8 cellular contexts compared by ENCODE assay signal in the genomic region with DNA sequence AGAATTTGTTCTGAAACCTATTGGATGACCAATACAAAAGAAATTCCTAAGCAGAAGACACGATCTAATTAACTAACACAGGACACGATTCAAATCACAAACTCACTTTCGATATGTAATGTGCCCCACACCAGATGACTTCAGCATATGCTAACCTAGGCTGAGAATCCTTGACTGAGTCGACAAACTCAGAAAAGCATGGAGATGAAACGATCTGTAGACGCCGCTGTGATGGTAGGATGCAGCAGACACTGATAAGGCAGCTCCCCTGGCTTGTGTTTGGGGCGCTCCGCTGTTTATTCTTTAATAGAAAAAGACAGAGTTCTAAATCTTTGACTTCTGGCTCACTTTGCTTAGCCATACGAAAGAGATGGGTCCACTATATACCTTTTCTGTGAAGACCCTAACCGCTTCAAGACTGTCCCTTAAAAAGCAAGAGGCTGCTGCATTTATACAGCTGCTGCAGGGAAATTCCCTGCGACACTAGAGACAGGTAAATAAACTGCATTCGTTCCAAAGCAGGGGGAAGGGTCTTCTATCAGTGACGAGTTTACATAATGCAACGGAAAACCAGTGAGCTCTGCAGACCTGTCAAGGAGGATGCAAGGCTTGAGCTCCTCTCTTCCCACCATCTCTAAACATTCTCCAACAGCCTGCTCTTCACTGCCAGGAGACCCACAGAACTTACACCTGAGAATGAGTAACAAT. TPM values are rescaled to one million over a fixed set of nuclear protein-coding genes. Genes with fewer than 3 reads are reported as not detected.
DNase-seq lines count a peak whose midpoint lies in the region; ATAC-seq and TF ChIP-seq lines count a peak whose summit lies in the region.

No MANE protein-coding gene starts in this region.

- peaks cover 52% of the 10 kb centered on the region for H3K4me1 Mint-ChIP-seq in activated T-cell treated with anti-CD3 and anti-CD28 coated beads, Interleukin-2, amount 50 U/mL, for 72 hours (ENCODE audit: low read depth)
- H3K4me1 Mint-ChIP-seq in T-helper 2 cell treated with Interferon-gamma antibody and Interleukin-4, amounts not matched to agents 5 μg/mL and 100 μg/mL, for 36 hours (ENCODE audit: low read depth) = peaks cover 37% of the 10 kb centered on the region

- ATAC-seq in activated T-cell treated with anti-CD3 and anti-CD28 coated beads, Interleukin-2, amount 50 U/mL, for 72 hours (replicated peaks in 1 of 2) = no peak

- H3K4me3 ChIP-seq in foreskin fibroblast (ENCODE audit: low read depth in 1 of 2, low read length in 2 of 2) (peak overlapping the region; percentile 63 to 98), retinal pigment epithelial cell (ENCODE audit: low read length) (peak overlapping the region; percentile 96)

- TF ChIP-seq CTCF in foreskin fibroblast (IDR thresholded peaks at IDR 0.05; ENCODE audit: low read depth, low read length) (no peak), retinal pigment epithelial cell (conservative IDR thresholded peaks at IDR 0.05; ENCODE audit: low read depth, low read length) (no peak)

- no peaks in the 10 kb centered on the region for H3K27me3 Mint-ChIP-seq in activated T-cell treated with anti-CD3 and anti-CD28 coated beads, Interleukin-2, amount 50 U/mL, for 72 hours (ENCODE audit: low read depth)
- H3K27me3 Mint-ChIP-seq in T-helper 2 cell treated with Interferon-gamma antibody and Interleukin-4, amounts not matched to agents 5 μg/mL and 100 μg/mL, for 36 hours (ENCODE audit: low read depth) = no peaks in the 10 kb centered on the region

- peak in 1 of 2 donors; percentile 22 for DNase-seq in activated T-cell treated with anti-CD3 and anti-CD28 coated beads, Interleukin-2, amount 50 U/mL, for 72 hours
- DNase-seq in activated T-cell treated with anti-CD3 and anti-CD28 coated beads for 4 hours (no peak), foreskin fibroblast (peak in 1 of 2 donors; percentile 26), retinal pigment epithelial cell (ENCODE audit: low read depth) (no peak), NCI-H345 (lab: John Stamatoyannopoulos, UW) (no peak), NCI-H1105 treated with DMSO at 0.1 percent for 48 hours (lab: John Stamatoyannopoulos, UW) (no peak), NCI-H1092 (lab: John Stamatoyannopoulos, UW) (no peak)
- DNase-seq in T-helper 2 cell treated with Interferon-gamma antibody and Interleukin-4, amounts not matched to agents 5 μg/mL and 100 μg/mL, for 36 hours (ENCODE audit: low spot score) = no peak

- H3K9me3 Mint-ChIP-seq in activated T-cell treated with anti-CD3 and anti-CD28 coated beads, Interleukin-2, amount 50 U/mL, for 72 hours = no peaks in the 10 kb centered on the region
- H3K9me3 Mint-ChIP-seq in T-helper 2 cell treated with Interferon-gamma antibody and Interleukin-4, amounts not matched to agents 5 μg/mL and 100 μg/mL, for 36 hours = no peaks in the 10 kb centered on the region

- H3K36me3 Mint-ChIP-seq in activated T-cell treated with anti-CD3 and anti-CD28 coated beads, Interleukin-2, amount 50 U/mL, for 72 hours (ENCODE audit: insufficient read depth in 2 of 2) = peaks cover 4 to 11% of the 10 kb centered on the region in 2 donors
- peaks cover 18% of the 10 kb centered on the region for H3K36me3 Mint-ChIP-seq in T-helper 2 cell treated with Interferon-gamma antibody and Interleukin-4, amounts not matched to agents 5 μg/mL and 100 μg/mL, for 36 hours (ENCODE audit: low read depth)

- peak overlapping the region; percentile 99 for H3K27ac Mint-ChIP-seq in activated T-cell treated with anti-CD3 and anti-CD28 coated beads, Interleukin-2, amount 50 U/mL, for 72 hours
- H3K27ac Mint-ChIP-seq in T-helper 2 cell treated with Interferon-gamma antibody and Interleukin-4, amounts not matched to agents 5 μg/mL and 100 μg/mL, for 36 hours = peak overlapping the region; percentile 98

- H3K4me3 Mint-ChIP-seq in activated T-cell treated with anti-CD3 and anti-CD28 coated beads, Interleukin-2, amount 50 U/mL, for 72 hours = peak overlapping the region; percentile 92 to 96
- peak overlapping the region; percentile 97 for H3K4me3 Mint-ChIP-seq in T-helper 2 cell treated with Interferon-gamma antibody and Interleukin-4, amounts not matched to agents 5 μg/mL and 100 μg/mL, for 36 hours

RNA-seq across cellular contexts. Expression of a gene that starts 0.9 kb away (rescaled TPM):
- 100 to 1,000 TPM; 102 to 107 TPM for total RNA-seq in activated T-cell treated with anti-CD3 and anti-CD28 coated beads, Interleukin-2, amount 50 U/mL, for 72 hours

RNA-seq across cellular contexts. Expression of a gene that starts 21.8 kb away (rescaled TPM):
- 10 to 100 TPM; 44.5 to 45.4 TPM for total RNA-seq in activated T-cell treated with anti-CD3 and anti-CD28 coated beads, Interleukin-2, amount 50 U/mL, for 72 hours

RNA-seq across cellular contexts. Expression of a gene that starts 22.0 kb away (rescaled TPM):
- total RNA-seq in activated T-cell treated with anti-CD3 and anti-CD28 coated beads, Interleukin-2, amount 50 U/mL, for 72 hours = 10 to 100 TPM; 68.9 to 72.4 TPM

RNA-seq across cellular contexts. Expression of a gene that starts 56.1 kb away (rescaled TPM):
- total RNA-seq in activated T-cell treated with anti-CD3 and anti-CD28 coated beads, Interleukin-2, amount 50 U/mL, for 72 hours = 10 to 100 TPM; 62.1 to 71.0 TPM
